8 cellular contexts compared by ENCODE assay signal in genomic region chr2:219459460-219460311, GRCh38. TPM values are rescaled to one million over a fixed set of nuclear protein-coding genes. Genes with fewer than 3 reads are reported as not detected.
DNase-seq lines count a peak whose midpoint lies in the region; ATAC-seq and TF ChIP-seq lines count a peak whose summit lies in the region.

No MANE protein-coding gene starts in this region.

- H3K4me2 ChIP-seq in MM.1S (ENCODE audit: low read depth, low read length) = peak overlapping the region; percentile 5; the same call in 1 of the 2 replicates

- intact Hi-C loops in uterus (cut with DNase I; ENCODE audit: low total_unique reads) = no loop called here

- H3K79me2 ChIP-seq in MM.1S (ENCODE audit: low read length) = no peaks in the 10 kb centered on the region

- no peaks in the 10 kb centered on the region for H3K9me2 ChIP-seq in MM.1S (replicated peaks; ENCODE audit: insufficient read depth, low read length)

- H3K9me3 ChIP-seq in MM.1S (replicated peaks; ENCODE audit: insufficient read depth, low read length) = no peaks in the 10 kb centered on the region
- no peaks in the 10 kb centered on the region for H3K9me3 ChIP-seq in muscle layer of duodenum (ENCODE audit: control insufficient read depth in 1 of 2, low read length in 2 of 2)
- H3K9me3 ChIP-seq in uterus = no peaks in the 10 kb centered on the region

- no peaks in the 10 kb centered on the region for H3F3A ChIP-seq in MM.1S (ENCODE audit: insufficient read depth, low read length)

- H2AFZ ChIP-seq in MM.1S (ENCODE audit: low read length) = peak overlapping the region; percentile 45; the same call in 1 of the 2 replicates

- H4K20me1 ChIP-seq in MM.1S (ENCODE audit: insufficient read depth, low read length) = no peaks in the 10 kb centered on the region

- H3K4me3 ChIP-seq in MM.1S (ENCODE audit: low read length) (no peak overlapping the region), epithelial cell of esophagus (ENCODE audit: low read length) (no peak overlapping the region), muscle layer of duodenum (ENCODE audit: low read depth in 1 of 2, low read length in 2 of 2) (peak overlapping the region in 1 of 2 donors; percentile 48), uterus (no peak overlapping the region)

- H3K27me3 ChIP-seq in MM.1S (replicated peaks; ENCODE audit: insufficient read depth, low read length) = peaks cover 15% of the 10 kb centered on the region
- no peaks in the 10 kb centered on the region for H3K27me3 ChIP-seq in muscle layer of duodenum (ENCODE audit: low read depth, low read length)
- no peaks in the 10 kb centered on the region for H3K27me3 ChIP-seq in uterus

- DNase-seq in ELR (ENCODE audit: low read depth) (peak; percentile 78), MM.1S (no peak), epithelial cell of esophagus (ENCODE audit: low read depth) (peak; percentile 42), uterus (peak; percentile 69 to 71)
- DNase-seq in activated CD4-positive, alpha-beta T cell treated with anti-CD3 and anti-CD28 coated beads, Interleukin-2, amount 50 U/mL, for 24 hours (ENCODE audit: low read depth in 1 of 2, low spot score in 1 of 2) = peak; percentile 23 to 25

- no peak for TF ChIP-seq POLR2A in uterus (IDR thresholded peaks at IDR 0.05)

- TF ChIP-seq CTCF in MM.1S (IDR thresholded peaks at IDR 0.05; ENCODE audit: low read length) = peak; percentile 88
- peak; percentile 89 for TF ChIP-seq CTCF in epithelial cell of esophagus (IDR thresholded peaks at IDR 0.05; ENCODE audit: insufficient read depth, low read depth, low read length, missing control alignments)
- TF ChIP-seq CTCF in uterus (IDR thresholded peaks at IDR 0.05) = peak; percentile 74 to 90 (median 82)

- ATAC-seq in GM21723 (IDR thresholded peaks at IDR 0.05; ENCODE audit: unreplicated experiment) (peak; percentile 79), GM21576 (IDR thresholded peaks at IDR 0.05; ENCODE audit: unreplicated experiment) (no peak)

- H3K4me1 ChIP-seq in MM.1S (ENCODE audit: low read length) (no peaks in the 10 kb centered on the region), muscle layer of duodenum (ENCODE audit: control insufficient read depth in 1 of 2, insufficient read depth in 2 of 2, low read length in 2 of 2) (peaks cover 0 to 45% of the 10 kb centered on the region in 2 donors), uterus (peaks cover 0 to 22% of the 10 kb centered on the region in 2 donors)

- no peak overlapping the region for H3K9ac ChIP-seq in MM.1S (ENCODE audit: low read length)

- H3K36me3 ChIP-seq in MM.1S (replicated peaks; ENCODE audit: insufficient read depth, low read length) (no peaks in the 10 kb centered on the region), muscle layer of duodenum (ENCODE audit: control insufficient read depth in 1 of 2, insufficient read depth in 2 of 2, low read length in 2 of 2) (peaks cover 0 to 5% of the 10 kb centered on the region in 2 donors), uterus (no peaks in the 10 kb centered on the region)

- H3K27ac ChIP-seq in MM.1S (ENCODE audit: low read length) (no peak overlapping the region), muscle layer of duodenum (ENCODE audit: low read length) (peak overlapping the region; percentile 73), uterus (peak overlapping the region; percentile 97 to 98)

RNA-seq across cellular contexts. Expression of gene SPEG, which starts 25.0 kb away (rescaled TPM):
- 100 to 1,000 TPM in 1 of 4 donors, 10 to 100 TPM in 3; 22.9 to 318 (median 36.1) TPM for total RNA-seq in uterus

RNA-seq across cellular contexts. Expression of gene GMPPA, which starts 39.0 kb away (rescaled TPM):
- 10 to 100 TPM; 14.1 to 39.5 (median 27.6) TPM for total RNA-seq in uterus

RNA-seq across cellular contexts. Expression of gene DES, which starts 41.5 kb away (rescaled TPM):
- total RNA-seq in uterus = 1,000 to 10,000 TPM in 2 of 4 donors, 100 to 1,000 TPM in 2; 578 to 3,551 (median 1,628) TPM

RNA-seq across cellular contexts. Expression of gene ASIC4, which starts 54.6 kb away (rescaled TPM):
- under 1 TPM in 2 of 4 donors, not detected in 2; 0.21 to 0.30 TPM for total RNA-seq in uterus
